Comparison of ENCODE assay signal across 8 cellular contexts in genomic region chr17:7886227-7887037, GRCh38. TPM values are rescaled to one million over a fixed set of nuclear protein-coding genes. Genes with fewer than 3 reads are reported as not detected.
A peak's percentile ranks its signal among the peaks of the same experiment; 100 is the strongest.
DNase-seq lines count a peak whose midpoint lies in the region; ATAC-seq and TF ChIP-seq lines count a peak whose summit lies in the region.

No MANE protein-coding gene starts in this region.

- no peaks in the 10 kb centered on the region for H3K9me2 ChIP-seq in neural cell (ENCODE audit: insufficient read depth, low read length)

- DNase-seq in GM12865 (ENCODE audit: low read depth) (peak; percentile 13), NCI-H146 treated with DMSO at 0.1 percent for 48 hours (lab: John Stamatoyannopoulos, UW; ENCODE audit: unreplicated experiment) (peak; percentile 16), epithelial cell of prostate (ENCODE audit: low read depth, low spot score) (no peak), transverse colon (peak; percentile 51), left lobe of liver (ENCODE audit: low spot score) (no peak)
- peak; percentile 19 to 26 for DNase-seq in activated CD8-positive, alpha-beta memory T cell treated with anti-CD3 and anti-CD28 coated beads for 4 hours (ENCODE audit: low read depth in 2 of 2)

- H3K27me3 ChIP-seq in neural cell (ENCODE audit: insufficient read depth, low read depth, low read length): no peaks in the 10 kb centered on the region
- no peaks in the 10 kb centered on the region for H3K27me3 ChIP-seq in transverse colon

- in situ Hi-C loops in transverse colon (cut with MboI; ENCODE audit: low pct_ligation_motif_present in 1 of 4, low pct_unique_long_range_greater_than_20kb in 1 of 4, low sequenced_read_pairs in 3 of 4): no loop called here

- 0 to 4% methylated on average over 13 to 22 of the region's 30 CpGs for WGBS in transverse colon (ENCODE audit: low coverage in 1 of 2), 2 donors

- peaks cover 12% of the 10 kb centered on the region for H3F3A ChIP-seq in neural cell (ENCODE audit: insufficient read depth, low read length, poor library complexity, severe bottlenecking)

- H2AFZ ChIP-seq in neural cell (ENCODE audit: low read depth, low read length): no peak overlapping the region

- intact Hi-C loops in transverse colon (cut with DNase I; ENCODE audit: low total_unique reads): no loop called here

- peak overlapping the region; percentile 71 for H3K4me3 ChIP-seq in GM12865 (ENCODE audit: low read depth, low read length)
- peak overlapping the region; percentile 100 for H3K4me3 ChIP-seq in neural cell (ENCODE audit: low read length)
- H3K4me3 ChIP-seq in transverse colon: peak overlapping the region; percentile 70 to 85 (median 80)

- H3K36me3 ChIP-seq in neural cell (ENCODE audit: insufficient read depth, low read length) (no peaks in the 10 kb centered on the region), transverse colon (peaks cover 0 to 2% (median 0%) of the 10 kb centered on the region in 4 donors)

- no peak for ATAC-seq in HG03439 (IDR thresholded peaks at IDR 0.05; ENCODE audit: unreplicated experiment)
- no peak for ATAC-seq in left lobe of liver

- TF ChIP-seq CTCF in GM12865 (IDR thresholded peaks at IDR 0.05; ENCODE audit: insufficient read depth, low read depth, low read length, missing control alignments): no peak
- no peak for TF ChIP-seq CTCF in neural cell (IDR thresholded peaks at IDR 0.05; ENCODE audit: poor library complexity, severe bottlenecking)
- no peak for TF ChIP-seq CTCF in transverse colon (IDR thresholded peaks at IDR 0.05)

- H3K9me3 ChIP-seq in neural cell (ENCODE audit: low read length): no peaks in the 10 kb centered on the region
- no peaks in the 10 kb centered on the region for H3K9me3 ChIP-seq in transverse colon

- peak overlapping the region; percentile 93 for H3K4me2 ChIP-seq in neural cell (ENCODE audit: low read length)

- peaks cover 60% of the 10 kb centered on the region for H3K79me2 ChIP-seq in neural cell (replicated peaks; ENCODE audit: insufficient read depth, low read length)

- TF ChIP-seq POLR2A in transverse colon (IDR thresholded peaks at IDR 0.05): no peak

- H4K20me1 ChIP-seq in neural cell (ENCODE audit: insufficient read depth): no peaks in the 10 kb centered on the region

- H3K4me1 ChIP-seq in transverse colon: peaks cover 39 to 73% (median 65%) of the 10 kb centered on the region in 4 donors

- H3K27ac ChIP-seq in epithelial cell of prostate (peak overlapping the region; percentile 95), neural cell (ENCODE audit: low read length) (peak overlapping the region; percentile 99), transverse colon (peak overlapping the region; percentile 93 to 99 (median 96))

- H3K9ac ChIP-seq in neural cell (ENCODE audit: low read length): peak overlapping the region; percentile 100

- TF ChIP-seq EP300 in neural cell (conservative IDR thresholded peaks at IDR 0.05; ENCODE audit: poor library complexity, severe bottlenecking): no peak
- TF ChIP-seq EP300 in transverse colon (IDR thresholded peaks at IDR 0.05; ENCODE audit: low read depth): no peak

- no peak for TF ChIP-seq RAD21 in neural cell (conservative IDR thresholded peaks at IDR 0.05)

TF ChIP-seq in neural cell, 6 proteins besides CTCF, POLR2A, EP300 and RAD21:
- TF ChIP-seq SMC3 (conservative IDR thresholded peaks at IDR 0.05; ENCODE audit: poor library complexity): no peak
- no peak for TF ChIP-seq TAF1 (IDR thresholded peaks at IDR 0.05; ENCODE audit: low read depth)
- TF ChIP-seq POLR2AphosphoS5 (IDR thresholded peaks at IDR 0.05): no peak
- TF ChIP-seq EZH2 (IDR thresholded peaks at IDR 0.05; ENCODE audit: borderline replicate concordance, insufficient read depth, low read length, poor library complexity, severe bottlenecking): no peak
- TF ChIP-seq MXI1 (conservative IDR thresholded peaks at IDR 0.05; ENCODE audit: poor library complexity, severe bottlenecking): peak; percentile 58

RNA-seq across cellular contexts. Expression of gene CHD3, which starts 2.2 kb away (rescaled TPM):
- 115 and 159 TPM in 2 replicates for polyA plus RNA-seq in neural cell
- polyA minus RNA-seq in neural cell: 296 and 321 TPM in 2 replicates
- total RNA-seq in transverse colon (10 to 100 TPM; 53.0 to 71.6 (median 62.0) TPM), left lobe of liver (5.7 TPM)

RNA-seq across cellular contexts. Expression of gene CYB5D1, which starts 28.6 kb away (rescaled TPM):
- 21.1 and 30.4 TPM in 2 replicates for polyA plus RNA-seq in neural cell
- polyA minus RNA-seq in neural cell: 25.8 and 27.8 TPM in 2 replicates
- total RNA-seq in transverse colon (10 to 100 TPM in 1 of 4 donors, 1 to 10 TPM in 2, not detected in 1; 4.9 to 50.4 (median 9.6) TPM), left lobe of liver (12.4 TPM)

RNA-seq across cellular contexts. Expression of gene NAA38, which starts 29.1 kb away (rescaled TPM):
- polyA plus RNA-seq in neural cell: 99.5 and 110 TPM in 2 replicates
- polyA minus RNA-seq in neural cell: 27.0 and 30.9 TPM in 2 replicates
- 10 to 100 TPM; 59.8 to 95.3 (median 86.5) TPM for total RNA-seq in transverse colon
- total RNA-seq in left lobe of liver: 33.5 TPM

RNA-seq across cellular contexts. Expression of gene RNF227, which starts 29.7 kb away (rescaled TPM):
- polyA plus RNA-seq in neural cell: 69.9 and 81.4 TPM in 2 replicates
- 22.6 and 45.8 TPM in 2 replicates for polyA minus RNA-seq in neural cell
- total RNA-seq in transverse colon (1 to 10 TPM in 2 of 4 donors, under 1 TPM in 1, not detected in 1; 0.75 to 3.4 (median 2.7) TPM), left lobe of liver (0.23 TPM)

RNA-seq across cellular contexts. Expression of gene TMEM88, which starts 31.6 kb away (rescaled TPM):
- polyA plus RNA-seq in neural cell: 4.2 and 6.7 TPM in 2 replicates
- polyA minus RNA-seq in neural cell: 1.4 and 1.5 TPM in 2 replicates
- total RNA-seq in transverse colon: 10 to 100 TPM in 1 of 4 donors, 1 to 10 TPM in 3; 2.4 to 13.1 (median 6.8) TPM
- total RNA-seq in left lobe of liver: 1.3 TPM

Comparison
In these comparisons a context has a peak if more than half of its experiments do, and no peak if none do; other contexts are left out.
1. DNase-seq: peak in GM12865 (single experiment), NCI-H146 treated with DMSO at 0.1 percent for 48 hours (single experiment), activated CD8-positive, alpha-beta memory T cell treated with anti-CD3 and anti-CD28 coated beads for 4 hours (2 of 2) and transverse colon (single experiment); none in epithelial cell of prostate (single experiment) and left lobe of liver (single experiment).
2. Peak in every context shown above with its lines, with median percentiles within 50 percentile points of each other: H3K4me3 ChIP-seq and H3K27ac ChIP-seq.